ENCODE assay signal across 8 cellular contexts in genomic region chr14:21104448-21105060, GRCh38. TPM values are rescaled to one million over a fixed set of nuclear protein-coding genes. Genes with fewer than 3 reads are reported as not detected.
A peak's percentile ranks its signal among the peaks of the same experiment; 100 is the strongest.
DNase-seq lines count a peak whose midpoint lies in the region; ATAC-seq and TF ChIP-seq lines count a peak whose summit lies in the region.

No MANE protein-coding gene starts in this region.

- DNase-seq in AG04449 (ENCODE audit: low read depth, low spot score), result no peak
- peak; percentile 77 to 90 for DNase-seq in NCI-H446 (lab: John Stamatoyannopoulos, UW)
- peak; percentile 76 for DNase-seq in activated CD4-positive, alpha-beta T cell treated with anti-CD3 and anti-CD28 coated beads for 48 hours
- peak; percentile 81 for DNase-seq in ecto neural progenitor cell (ENCODE audit: low spot score)
- DNase-seq in lower leg skin (ENCODE audit: low spot score in 2 of 2), result peak; percentile 81 to 96
- DNase-seq in stimulated activated CD4-positive, alpha-beta T cell treated with anti-CD3 and anti-CD28 coated beads, Interleukin-4, amount 100 ng/mL, for 24 hours, result peak; percentile 70

- peak overlapping the region; percentile 93 for H3K4me3 ChIP-seq in AG04449 (ENCODE audit: low read depth, low read length)
- peak overlapping the region; percentile 49 for H3K4me3 ChIP-seq in lower leg skin (ENCODE audit: low read depth, poor library complexity, severe bottlenecking)

- CTCF ChIA-PET in AG04449 (lab: Yijun Ruan, JAX), result interaction anchor here (0.6 to 14.2 kb wide), 50 partner anchors 10 to 674 kb away, joined by 3 to 684 read pairs (median 5); partner anchors contain the start of genes ARHGEF40, METTL17, NDRG2 and RNASE7

- intact Hi-C loops in lower leg skin (cut with DNase I; ENCODE audit: low total_unique reads), result no loop called here

- POLR2A ChIA-PET in AG04449 (lab: Yijun Ruan, JAX), result interaction anchor here (0.9 to 2.5 kb wide), 6 partner anchors 12 to 134 kb away, joined by 3 to 16 read pairs (median 4); no protein-coding TSS in a partner anchor

- peak; percentile 35 for ATAC-seq in GM18861 (IDR thresholded peaks at IDR 0.05; ENCODE audit: unreplicated experiment)
- ATAC-seq in HG03342 (IDR thresholded peaks at IDR 0.05; ENCODE audit: unreplicated experiment), result peak; percentile 42

- 4 to 8% methylated on average over 8 of the region's 8 CpGs for WGBS in lower leg skin, 2 donors

- no peak for TF ChIP-seq POLR2A in lower leg skin (IDR thresholded peaks at IDR 0.05)

- peak; percentile 98 for TF ChIP-seq CTCF in AG04449 (IDR thresholded peaks at IDR 0.05; ENCODE audit: insufficient read depth, low read length, missing control alignments)
- peak in 1 of 3 donors; percentile 86 for TF ChIP-seq CTCF in lower leg skin (IDR thresholded peaks at IDR 0.05)

RNA-seq across cellular contexts. Expression of gene TMEM253, which starts 3.7 kb away (rescaled TPM):
- 1 to 10 TPM in 1 of 4 donors, under 1 TPM in 1, not detected in 2; 0.39 to 1.0 TPM for total RNA-seq in lower leg skin

RNA-seq across cellular contexts. Expression of gene ZNF219, which starts 6.1 kb away (rescaled TPM):
- total RNA-seq in lower leg skin, result 10 to 100 TPM; 56.9 to 89.9 (median 82.2) TPM

RNA-seq across cellular contexts. Expression of gene ARHGEF40, which starts 34.5 kb away (rescaled TPM):
- 10 to 100 TPM in 3 of 4 donors, 1 to 10 TPM in 1; 7.5 to 21.2 (median 14.4) TPM for total RNA-seq in lower leg skin

RNA-seq across cellular contexts. Expression of gene RNASE8, which starts 46.9 kb away (rescaled TPM):
- total RNA-seq in lower leg skin, result not detected

RNA-seq across cellular contexts. Expression of gene OR5AU1, which starts 51.3 kb away (rescaled TPM):
- under 1 TPM in 1 of 4 donors, not detected in 3; 0.17 TPM for total RNA-seq in lower leg skin
